ENCODE assay signal across 8 cellular contexts in genomic region chr12:11875414-11875935, GRCh38.
DNase-seq lines count a peak whose midpoint lies in the region; ATAC-seq, FAIRE-seq and TF ChIP-seq lines count a peak whose summit lies in the region.

No MANE protein-coding gene starts in this region.

- TF ChIP-seq EP300 in SK-N-SH (IDR thresholded peaks at IDR 0.05; ENCODE audit: borderline replicate concordance in 1 of 2, low read depth in 1 of 2, low read length in 1 of 2), result no peak

- H4K20me1 ChIP-seq in SK-N-SH (ENCODE audit: insufficient read depth), result no peaks in the 10 kb centered on the region

- no peaks in the 10 kb centered on the region for H3K27me3 Mint-ChIP-seq in brain

- H3K9me3 ChIP-seq in SK-N-SH (no peaks in the 10 kb centered on the region), HUES6 (ENCODE audit: control insufficient read depth, insufficient read depth, low read depth, low read length) (no peaks in the 10 kb centered on the region)

- H3K36me3 ChIP-seq in SK-N-SH (replicated peaks in 1 of 2; ENCODE audit: control insufficient read depth in 1 of 2, insufficient read depth in 2 of 2, low read length in 1 of 2) (peaks cover 8 to 9% of the 10 kb centered on the region in 2 experiments), HUES6 (ENCODE audit: control insufficient read depth, insufficient read depth, low read length) (peaks cover 8% of the 10 kb centered on the region; the same call in 1 of the 2 replicates)

- no peak for TF ChIP-seq RAD21 in SK-N-SH (IDR thresholded peaks at IDR 0.05; ENCODE audit: low read length)

- peaks cover 49% of the 10 kb centered on the region for H3K4me1 Mint-ChIP-seq in brain

- CTCF ChIA-PET in SK-N-SH (lab: Yijun Ruan, JAX), result interaction anchor here (1.0 kb wide), 2 partner anchors 16 to 22 kb away, joined by 3 read pairs; no protein-coding TSS in a partner anchor

- H3K27me3 ChIP-seq in SK-N-SH (ENCODE audit: insufficient read depth) (no peaks in the 10 kb centered on the region), HUES6 (ENCODE audit: control insufficient read depth, insufficient read depth, low read length) (no peaks in the 10 kb centered on the region)

- H3K27ac ChIP-seq in SK-N-SH (ENCODE audit: low read depth in 2 of 2, low read length in 1 of 2) (peak overlapping the region; percentile 49 to 53; a peak in 2 of 4 replicates), HUES6 (ENCODE audit: low read depth, low read length) (0 out of 2 replicates have a peak overlapping the region, but pooled peaks have one; percentile 9)

- peak overlapping the region in 3 of 5 experiments; percentile 14 to 43 (median 18) for H3K27ac Mint-ChIP-seq in brain

- H2AFZ ChIP-seq in SK-N-SH (ENCODE audit: low read depth), result no peak overlapping the region

- ATAC-seq in SK-N-SH treated with all-trans-retinoic acid at 6 μM for 48 hours, result no peak; the same call in 2 of the 3 replicates

- no peak overlapping the region; the same call in 1 of the 2 replicates for H3K4me2 ChIP-seq in SK-N-SH

- H3K36me3 Mint-ChIP-seq in brain, result peaks cover 29% of the 10 kb centered on the region

- H3K9me3 Mint-ChIP-seq in brain, result no peaks in the 10 kb centered on the region

- POLR2A ChIA-PET in SK-N-SH (lab: Yijun Ruan, JAX), result no interaction called here

- DNase-seq in SK-N-SH, result no peak
- peak; percentile 9 for DNase-seq in stimulated activated CD4-positive, alpha-beta T cell treated with anti-CD3 and anti-CD28 coated beads, Interleukin-2, amount 100 ng/mL, for 4 hours (ENCODE audit: low read depth)
- DNase-seq in COLO668 (lab: John Stamatoyannopoulos, UW; ENCODE audit: unreplicated experiment), result no peak
- no peak for DNase-seq in cerebellum (ENCODE audit: low spot score)
- DNase-seq in RCC 7860 (ENCODE audit: low spot score), result no peak

- 79% methylated on average over 3 of the region's 3 CpGs for WGBS in SK-N-SH (ENCODE audit: low lambda C conversion rate)

- no peak overlapping the region for H3K4me3 Mint-ChIP-seq in brain

- H3K79me2 ChIP-seq in SK-N-SH (ENCODE audit: insufficient read depth), result peaks cover 26% of the 10 kb centered on the region; the same call in 1 of the 2 replicates

- no peak overlapping the region for H3K9ac ChIP-seq in SK-N-SH
- no peak overlapping the region for H3K9ac ChIP-seq in HUES6 (ENCODE audit: low read length)

- H3K4me1 ChIP-seq in SK-N-SH (ENCODE audit: control insufficient read depth in 1 of 2, insufficient read depth in 2 of 2, low read depth in 1 of 2, low read length in 1 of 2) (peaks cover 18 to 48% of the 10 kb centered on the region in 2 experiments), HUES6 (ENCODE audit: control insufficient read depth, insufficient read depth, low read length) (peaks cover 23% of the 10 kb centered on the region)

- peaks cover 12% of the 10 kb centered on the region for H3F3A ChIP-seq in SK-N-SH (replicated peaks; ENCODE audit: insufficient read depth)

- no peaks in the 10 kb centered on the region for H3K9me2 ChIP-seq in SK-N-SH

- no peak overlapping the region for H3K4me3 ChIP-seq in SK-N-SH (ENCODE audit: low read depth in 2 of 2, low read length in 1 of 2)
- no peak overlapping the region for H3K4me3 ChIP-seq in HUES6 (ENCODE audit: low read depth, low read length)

- no peak for FAIRE-seq in RCC 7860 (lab: Jason Lieb, UNC)

- no peak for TF ChIP-seq CTCF in SK-N-SH (IDR thresholded peaks at IDR 0.05)
- TF ChIP-seq CTCF in brain (conservative IDR thresholded peaks at IDR 0.05), result no peak

TF ChIP-seq in SK-N-SH, 30 proteins besides CTCF, POLR2A, EP300 and RAD21:
- no peak for TF ChIP-seq RXRA (IDR thresholded peaks at IDR 0.05; ENCODE audit: borderline replicate concordance, low read depth)

TF ChIP-seq in SK-N-SH treated with all-trans-retinoic acid at 6 μM for 48 hours, 23 proteins besides CTCF, POLR2A, EP300 and RAD21:
- no peak for TF ChIP-seq RARB (CRISPR knock-in tag; IDR thresholded peaks at IDR 0.05)
- TF ChIP-seq ZNF8 (CRISPR knock-in tag; IDR thresholded peaks at IDR 0.05), result no peak
- no peak for TF ChIP-seq TOX (CRISPR knock-in tag; IDR thresholded peaks at IDR 0.05; ENCODE audit: borderline replicate concordance)
